ENCODE assay signal across 8 cellular contexts in the genomic region with DNA sequence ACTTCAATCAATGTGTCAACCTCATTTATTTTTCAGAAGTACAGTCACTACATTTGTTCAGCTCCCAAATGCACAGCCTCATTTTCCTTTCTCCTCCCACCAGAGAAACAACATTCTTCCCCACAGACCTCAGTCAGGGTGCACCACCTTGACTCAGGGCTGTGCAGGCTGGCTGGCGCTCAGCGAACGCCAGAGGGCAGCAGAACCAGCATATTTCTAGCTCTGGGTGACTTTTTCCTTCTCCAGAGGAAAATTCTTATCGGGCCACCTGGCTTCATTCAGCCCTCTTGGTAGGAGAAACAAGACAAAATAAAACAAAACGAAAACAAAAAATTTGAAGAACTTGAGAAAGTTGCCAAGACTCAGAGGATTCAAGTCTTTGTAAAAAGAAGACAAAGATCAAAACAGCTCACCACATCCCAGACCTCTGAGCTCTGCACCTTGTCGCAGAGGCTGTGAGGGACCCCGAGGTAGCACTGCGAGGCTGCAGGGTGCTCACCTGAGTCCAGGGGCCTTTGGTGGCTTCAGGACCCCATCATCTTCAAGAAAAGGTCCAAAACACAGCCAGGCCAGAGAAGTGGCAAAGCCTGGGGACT. TPM values are rescaled to one million over a fixed set of nuclear protein-coding genes. Genes with fewer than 3 reads are reported as not detected.
DNase-seq lines count a peak whose midpoint lies in the region; ATAC-seq, FAIRE-seq and TF ChIP-seq lines count a peak whose summit lies in the region.

No MANE protein-coding gene starts in this region.

- H3K27me3 ChIP-seq in bronchial epithelial cell (ENCODE audit: control insufficient read depth, insufficient read depth, low read length), result no peaks in the 10 kb centered on the region

- no peak for FAIRE-seq in bronchial epithelial cell (lab: Jason Lieb, UNC)

- DNase-seq in AG09309 (ENCODE audit: low read depth) (no peak), NCI-H1417 treated with DMSO at 0.1 percent for 48 hours (lab: John Stamatoyannopoulos, UW) (peak; percentile 55), T-helper 9 cell (peak; percentile 14), bronchial epithelial cell (ENCODE audit: low read depth) (peak; percentile 26), kidney tubule cell (ENCODE audit: low spot score) (peak; percentile 63)
- DNase-seq in stimulated activated CD8-positive, alpha-beta memory T cell treated with anti-CD3 and anti-CD28 coated beads, Interleukin-4, amount 100 ng/mL, for 24 hours (ENCODE audit: low read depth), result peak; percentile 4

- H3K4me3 ChIP-seq in AG09309 (ENCODE audit: control insufficient read depth, low read depth, low read length) (no peak overlapping the region), bronchial epithelial cell (ENCODE audit: low read depth, low read length) (no peak overlapping the region)

- no peaks in the 10 kb centered on the region for H3K36me3 ChIP-seq in bronchial epithelial cell (ENCODE audit: control insufficient read depth, insufficient read depth, low read length)

- peak; percentile 65 for ATAC-seq in GM18498 (IDR thresholded peaks at IDR 0.05; ENCODE audit: unreplicated experiment)
- ATAC-seq in HG03159 (IDR thresholded peaks at IDR 0.05; ENCODE audit: unreplicated experiment), result no peak

- peak; percentile 74 for TF ChIP-seq CTCF in AG09309 (IDR thresholded peaks at IDR 0.05; ENCODE audit: control insufficient read depth, insufficient read depth, low read depth, low read length, missing control alignments)
- peak; percentile 80 for TF ChIP-seq CTCF in bronchial epithelial cell (IDR thresholded peaks at IDR 0.05; ENCODE audit: insufficient read depth, low read length, severe bottlenecking)

RNA-seq across cellular contexts. Expression of gene PAH, which starts 33.7 kb away (rescaled TPM):
- total RNA-seq in bronchial epithelial cell, result not detected in 2 replicates
